ENCODE assay signal across 8 cellular contexts in the genomic region with DNA sequence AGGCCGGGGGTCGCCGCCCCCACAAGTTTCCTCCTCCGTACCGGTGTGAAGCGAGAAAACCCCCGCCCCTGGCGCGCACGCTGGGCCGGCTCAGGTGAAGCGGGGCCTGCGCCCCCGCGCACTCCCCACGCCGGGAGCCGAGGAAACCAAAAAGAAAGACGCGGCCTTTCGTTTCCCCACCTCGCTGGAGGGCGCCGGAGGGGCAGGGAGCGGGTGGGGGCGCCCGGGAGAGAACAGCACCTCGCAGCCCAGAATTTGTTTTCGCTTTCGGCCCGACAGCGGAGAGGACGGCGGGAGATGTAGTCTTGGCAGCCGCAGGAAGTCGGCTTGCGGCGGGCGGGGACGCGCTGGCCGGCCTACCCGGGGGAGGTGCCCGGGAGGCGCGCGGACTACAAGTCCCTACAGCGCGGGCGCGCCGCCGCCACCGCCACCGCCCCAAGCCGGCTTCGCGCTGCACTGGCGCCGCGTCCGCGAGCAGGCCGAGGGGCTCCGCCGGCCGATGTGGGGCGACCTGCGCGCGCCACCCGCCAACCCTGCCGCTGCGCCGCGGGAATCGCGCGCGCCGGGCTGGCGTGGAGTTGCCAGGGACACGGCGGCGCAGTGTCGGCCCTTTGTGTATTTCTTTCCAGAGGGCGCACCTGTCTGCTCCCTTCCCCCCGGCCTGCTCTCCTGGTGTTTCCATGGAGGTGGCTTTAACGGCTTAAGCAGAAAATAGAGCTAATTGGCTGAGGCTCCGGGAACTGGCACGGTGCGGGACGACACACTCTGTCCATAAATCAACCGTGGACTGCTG. TPM values are rescaled to one million over a fixed set of nuclear protein-coding genes. Genes with fewer than 3 reads are reported as not detected.
DNase-seq lines count a peak whose midpoint lies in the region; ATAC-seq, FAIRE-seq and TF ChIP-seq lines count a peak whose summit lies in the region.

A gene with protein sequence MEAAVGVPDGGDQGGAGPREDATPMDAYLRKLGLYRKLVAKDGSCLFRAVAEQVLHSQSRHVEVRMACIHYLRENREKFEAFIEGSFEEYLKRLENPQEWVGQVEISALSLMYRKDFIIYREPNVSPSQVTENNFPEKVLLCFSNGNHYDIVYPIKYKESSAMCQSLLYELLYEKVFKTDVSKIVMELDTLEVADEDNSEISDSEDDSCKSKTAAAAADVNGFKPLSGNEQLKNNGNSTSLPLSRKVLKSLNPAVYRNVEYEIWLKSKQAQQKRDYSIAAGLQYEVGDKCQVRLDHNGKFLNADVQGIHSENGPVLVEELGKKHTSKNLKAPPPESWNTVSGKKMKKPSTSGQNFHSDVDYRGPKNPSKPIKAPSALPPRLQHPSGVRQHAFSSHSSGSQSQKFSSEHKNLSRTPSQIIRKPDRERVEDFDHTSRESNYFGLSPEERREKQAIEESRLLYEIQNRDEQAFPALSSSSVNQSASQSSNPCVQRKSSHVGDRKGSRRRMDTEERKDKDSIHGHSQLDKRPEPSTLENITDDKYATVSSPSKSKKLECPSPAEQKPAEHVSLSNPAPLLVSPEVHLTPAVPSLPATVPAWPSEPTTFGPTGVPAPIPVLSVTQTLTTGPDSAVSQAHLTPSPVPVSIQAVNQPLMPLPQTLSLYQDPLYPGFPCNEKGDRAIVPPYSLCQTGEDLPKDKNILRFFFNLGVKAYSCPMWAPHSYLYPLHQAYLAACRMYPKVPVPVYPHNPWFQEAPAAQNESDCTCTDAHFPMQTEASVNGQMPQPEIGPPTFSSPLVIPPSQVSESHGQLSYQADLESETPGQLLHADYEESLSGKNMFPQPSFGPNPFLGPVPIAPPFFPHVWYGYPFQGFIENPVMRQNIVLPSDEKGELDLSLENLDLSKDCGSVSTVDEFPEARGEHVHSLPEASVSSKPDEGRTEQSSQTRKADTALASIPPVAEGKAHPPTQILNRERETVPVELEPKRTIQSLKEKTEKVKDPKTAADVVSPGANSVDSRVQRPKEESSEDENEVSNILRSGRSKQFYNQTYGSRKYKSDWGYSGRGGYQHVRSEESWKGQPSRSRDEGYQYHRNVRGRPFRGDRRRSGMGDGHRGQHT (minus strand): TSS at position 292 of the 793 bp plus-strand sequence. CDS start 616 bp downstream, outside the sequence.

- peak within 1 kb of the TSS; percentile 89 to 95 for H3K4me3 ChIP-seq in kidney (ENCODE audit: low read length in 2 of 2)

- H3K9me3 ChIP-seq in kidney (ENCODE audit: control insufficient read depth in 1 of 2, low read length in 2 of 2) = no peaks in the 10 kb centered on the region

- intact Hi-C loops in kidney (cut with DNase I) = no loop called here

- ATAC-seq in GM19043 (IDR thresholded peaks at IDR 0.05; ENCODE audit: low read depth, unreplicated experiment) (peak; percentile 84), HG03378 (IDR thresholded peaks at IDR 0.05; ENCODE audit: unreplicated experiment) (peak; percentile 80)

- no peaks in the 10 kb centered on the region for H3K36me3 ChIP-seq in kidney (ENCODE audit: control insufficient read depth in 1 of 2, insufficient read depth in 2 of 2, low read length in 2 of 2)

- peak within 1 kb of the TSS; percentile 96 to 98 for H3K27ac ChIP-seq in kidney (ENCODE audit: low read depth in 2 of 2, low read length in 2 of 2)

- no peak for FAIRE-seq in kidney (lab: Jason Lieb, UNC)

- H3K9ac ChIP-seq in kidney (ENCODE audit: low read length in 2 of 2) = peak within 1 kb of the TSS; percentile 93 to 99

- TF ChIP-seq CTCF in kidney (IDR thresholded peaks at IDR 0.05; ENCODE audit: borderline replicate concordance, extremely low read depth, insufficient read depth) = no peak

- H3K4me1 ChIP-seq in kidney (ENCODE audit: control insufficient read depth in 1 of 2, insufficient read depth in 1 of 2, low read depth in 1 of 2, low read length in 2 of 2) = peaks cover 12% of the 10 kb centered on the region in 2 donors

- DNase-seq in AML-193 (lab: John Stamatoyannopoulos, UW) (peak; percentile 87 to 90), NCI-H460 (ENCODE audit: extremely low read depth, low read depth) (peak; percentile 84), cerebellum (ENCODE audit: low spot score) (peak; percentile 93), kidney (peak; percentile 99)
- peak; percentile 93 for DNase-seq in activated CD4-positive, alpha-beta T cell treated with anti-CD3 and anti-CD28 coated beads for 1 hour
- peak; percentile 95 for DNase-seq in stimulated activated CD4-positive, alpha-beta T cell treated with anti-CD3 and anti-CD28 coated beads, Interleukin-15, amount 100 ng/mL, for 24 hours

RNA-seq across cellular contexts. Expression of the gene that starts here (rescaled TPM):
- 16.7 and 19.2 TPM in 2 replicates for total RNA-seq in NCI-H460 (2014; rRNA removed; shearing (Covaris generic))
- 10.0 and 17.3 TPM in 2 replicates for polyA plus RNA-seq in NCI-H460 (2014; cell fraction: nucleus; rRNA removed)
- 42.6 TPM for total RNA-seq in cerebellum
- total RNA-seq in kidney = 45.4 TPM
- polyA plus RNA-seq in kidney (ENCODE audit: insufficient read depth, low read depth, low replicate concordance) = 5.6 TPM

Comparison
In these comparisons a context has a peak if more than half of its experiments do, and no peak if none do; other contexts are left out.
1. Peak in every context shown above with its lines: DNase-seq, ATAC-seq, H3K4me3 ChIP-seq and H3K27ac ChIP-seq.